Comparison of ENCODE assay signal across 20 cellular contexts in the genomic region with DNA sequence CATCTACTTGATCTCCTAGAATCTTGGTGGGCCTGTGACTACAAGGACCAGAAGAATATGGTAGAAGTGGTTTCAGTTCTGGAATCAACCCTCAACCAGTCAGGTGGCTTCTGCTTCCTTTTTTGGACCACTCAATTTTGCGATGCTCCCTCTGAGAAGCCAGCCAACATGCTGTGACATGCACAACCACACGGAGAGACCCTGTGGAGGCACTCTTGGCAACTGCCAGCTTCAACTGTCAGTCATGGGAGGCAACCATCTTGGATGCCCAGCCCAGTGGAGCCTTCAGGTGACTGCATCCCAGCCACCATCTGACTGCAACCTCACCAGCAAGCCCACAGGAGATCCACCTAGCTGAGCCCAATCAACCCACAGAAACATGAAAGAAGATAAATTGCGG.
DNase-seq lines count a peak whose midpoint lies in the region; ATAC-seq and TF ChIP-seq lines count a peak whose summit lies in the region.
"Had no signal": no experiment of that assay in that cellular context is flagged by ENCODE, and none has a peak within 500 bp of the region (broad histone marks: within the 10 kb centered on the region; RNA-seq: fewer than 3 reads in every experiment).

No MANE protein-coding gene starts in this region.

- ATAC-seq in HG02642 (IDR thresholded peaks at IDR 0.05; ENCODE audit: poor library complexity, unreplicated experiment) (no peak), HG03135 (IDR thresholded peaks at IDR 0.05; ENCODE audit: unreplicated experiment) (no peak)
- ATAC-seq: activated CD4-positive, CD25-positive, alpha-beta regulatory T cell treated with anti-CD3 and anti-CD28 coated beads, Interleukin-2, amount 50 U/mL, for 24 hours; activated T-cell treated with anti-CD3 and anti-CD28 coated beads, Interleukin-2, amount 50 U/mL, for 4 hours; GM23338 had no signal

- DNase-seq in HFFc6 (no peak), SJSA1 (ENCODE audit: low read depth in 1 of 2, low spot score in 2 of 2) (no peak), esophagus squamous epithelium (lab: John Stamatoyannopoulos, UW) (no peak), suprapubic skin (ENCODE audit: low spot score in 2 of 2) (no peak), DMS79 (lab: John Stamatoyannopoulos, UW) (no peak)
- DNase-seq: activated naive CD4-positive, alpha-beta T cell treated with anti-CD3 and anti-CD28 coated beads for 36 hours; activated T-cell treated with anti-CD3 and anti-CD28 coated beads, Interleukin-2, amount 50 U/mL, for 4 hours; effector memory CD4-positive, alpha-beta T cell; GDM1; head of caudate nucleus; immature natural killer cell; NCI-H187; NCI-H345; Peyer's patch; retina; stimulated activated CD4-positive, alpha-beta T cell treated with anti-CD3 and anti-CD28 coated beads, Interleukin-15, amount 100 ng/mL, for 24 hours had no signal

- intact Hi-C loops in esophagus squamous epithelium (cut with DNase I): no loop called here

- H3K27ac ChIP-seq in SJSA1: peak overlapping the region; percentile 68
- H3K27ac ChIP-seq in esophagus squamous epithelium: peak overlapping the region in 3 of 4 donors; percentile 16 to 76 (median 38)
- H3K27ac ChIP-seq in suprapubic skin: peak overlapping the region; percentile 36
- H3K27ac ChIP-seq: Peyer's patch had no signal

- no peaks in the 10 kb centered on the region for H3K27me3 ChIP-seq in SJSA1 (replicated peaks)
- no peaks in the 10 kb centered on the region for H3K27me3 ChIP-seq in esophagus squamous epithelium
- H3K27me3 ChIP-seq in suprapubic skin: no peaks in the 10 kb centered on the region
- H3K27me3 ChIP-seq: Peyer's patch had no signal

- TF ChIP-seq CTCF in HFFc6 (IDR thresholded peaks at IDR 0.05) (no peak), esophagus squamous epithelium (IDR thresholded peaks at IDR 0.05) (no peak), suprapubic skin (IDR thresholded peaks at IDR 0.05) (no peak)

- H3K9me3 Mint-ChIP-seq in HFFc6: no peaks in the 10 kb centered on the region
- H3K9me3 Mint-ChIP-seq: activated naive CD4-positive, alpha-beta T cell treated with anti-CD3 and anti-CD28 coated beads for 36 hours; activated T-cell treated with anti-CD3 and anti-CD28 coated beads, Interleukin-2, amount 50 U/mL, for 4 hours; GM23338; immature natural killer cell had no signal

- 52 to 82% methylated on average over 1 to 3 of the region's 3 CpGs for WGBS in esophagus squamous epithelium, 2 donors
- 36% methylated on average over 3 of the region's 3 CpGs for WGBS in suprapubic skin

- H3K36me3 Mint-ChIP-seq in HFFc6 (ENCODE audit: low read depth): no peaks in the 10 kb centered on the region
- H3K36me3 Mint-ChIP-seq: immature natural killer cell had no signal

- H3K27me3 Mint-ChIP-seq in HFFc6 (ENCODE audit: insufficient read depth): no peaks in the 10 kb centered on the region

- no peak for TF ChIP-seq EP300 in suprapubic skin (IDR thresholded peaks at IDR 0.05)

- TF ChIP-seq POLR2A in esophagus squamous epithelium (IDR thresholded peaks at IDR 0.05) (no peak), suprapubic skin (IDR thresholded peaks at IDR 0.05) (no peak)

- no peak overlapping the region for H3K4me3 ChIP-seq in SJSA1
- no peak overlapping the region for H3K4me3 ChIP-seq in esophagus squamous epithelium
- no peak overlapping the region for H3K4me3 ChIP-seq in suprapubic skin
- H3K4me3 ChIP-seq: GM23338, Peyer's patch had no signal

- H3K36me3 ChIP-seq in SJSA1 (no peaks in the 10 kb centered on the region), esophagus squamous epithelium (no peaks in the 10 kb centered on the region), suprapubic skin (no peaks in the 10 kb centered on the region)
- H3K36me3 ChIP-seq: Peyer's patch had no signal

- H3K4me3 Mint-ChIP-seq in HFFc6: peak overlapping the region; percentile 43
- H3K4me3 Mint-ChIP-seq: activated naive CD4-positive, alpha-beta T cell treated with anti-CD3 and anti-CD28 coated beads for 36 hours; activated T-cell treated with anti-CD3 and anti-CD28 coated beads, Interleukin-2, amount 50 U/mL, for 4 hours; GM23338; immature natural killer cell had no signal

- H3K27ac Mint-ChIP-seq in HFFc6: peak overlapping the region; percentile 57
- H3K27ac Mint-ChIP-seq: activated naive CD4-positive, alpha-beta T cell treated with anti-CD3 and anti-CD28 coated beads for 36 hours; GM23338; immature natural killer cell had no signal

- peaks cover 65% of the 10 kb centered on the region for H3K4me1 Mint-ChIP-seq in HFFc6 (ENCODE audit: low read depth)
- H3K4me1 Mint-ChIP-seq: GM23338, immature natural killer cell had no signal

- H3K9me3 ChIP-seq in SJSA1 (replicated peaks): no peaks in the 10 kb centered on the region
- no peaks in the 10 kb centered on the region for H3K9me3 ChIP-seq in esophagus squamous epithelium
- H3K9me3 ChIP-seq in suprapubic skin: no peaks in the 10 kb centered on the region
- H3K9me3 ChIP-seq: Peyer's patch had no signal

- H3K4me1 ChIP-seq in SJSA1 (replicated peaks): peaks cover 26% of the 10 kb centered on the region
- no peaks in the 10 kb centered on the region for H3K4me1 ChIP-seq in esophagus squamous epithelium
- no peaks in the 10 kb centered on the region for H3K4me1 ChIP-seq in suprapubic skin
- H3K4me1 ChIP-seq: Peyer's patch had no signal
